In the genomic region with DNA sequence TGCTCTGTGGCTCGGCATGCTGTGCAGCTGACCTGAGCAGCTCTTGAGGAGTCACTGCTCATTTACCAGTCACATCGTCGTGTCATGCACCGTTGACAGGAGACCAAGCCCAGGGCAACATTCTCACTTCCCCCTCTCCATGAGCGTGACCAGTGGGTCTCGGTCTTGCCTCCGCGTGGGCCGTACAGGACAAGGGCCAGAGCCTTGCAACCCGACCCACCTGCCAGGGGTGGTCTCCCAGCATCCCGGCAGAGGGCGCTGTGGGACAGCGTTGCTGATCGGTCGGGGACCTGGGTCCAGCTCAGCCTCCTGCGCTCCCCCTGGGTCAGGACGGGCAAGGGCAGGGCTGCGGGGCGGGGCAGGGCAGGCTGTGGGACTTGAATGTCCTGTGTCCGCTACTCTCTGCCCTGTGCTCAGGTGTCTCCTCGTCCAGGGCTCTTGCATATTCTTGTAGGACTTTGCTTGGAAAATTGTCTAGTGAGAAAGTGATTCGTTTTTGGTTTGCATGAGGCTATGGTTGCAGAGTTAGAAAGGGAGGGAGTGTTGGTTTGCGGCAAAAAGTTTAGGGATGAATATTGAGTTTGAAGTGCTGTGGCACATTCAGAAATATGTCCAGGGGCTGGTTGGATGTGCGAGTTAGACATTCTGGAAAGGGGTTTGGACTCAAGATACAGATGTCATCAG, we compare ENCODE assay signal across 8 cellular contexts. TPM values are rescaled to one million over a fixed set of nuclear protein-coding genes. Genes with fewer than 3 reads are reported as not detected.
A peak's percentile ranks its signal among the peaks of the same experiment; 100 is the strongest.
DNase-seq lines count a peak whose midpoint lies in the region; ATAC-seq and TF ChIP-seq lines count a peak whose summit lies in the region.

No MANE protein-coding gene starts in this region.

- TF ChIP-seq CTCF in GM12801 (IDR thresholded peaks at IDR 0.05; ENCODE audit: extremely low read depth, insufficient read length), result peak; percentile 4
- peak; percentile 84 to 94 (median 92) for TF ChIP-seq CTCF in sigmoid colon (IDR thresholded peaks at IDR 0.05)

- CTCF ChIA-PET in HEK293T (lab: Yijun Ruan, JAX), result interaction anchor here (0.6 to 2.8 kb wide), 16 partner anchors 9 to 439 kb away, joined by 3 to 12 read pairs (median 4); a partner anchor contains a TSS

- no peak for TF ChIP-seq EP300 in sigmoid colon (IDR thresholded peaks at IDR 0.05)

- H3K4me1 ChIP-seq in adipocyte (ENCODE audit: control insufficient read depth, insufficient read depth, low read length) (peaks cover 7% of the 10 kb centered on the region), right cardiac atrium (ENCODE audit: control insufficient read depth, insufficient read depth, low read length) (no peaks in the 10 kb centered on the region), sigmoid colon (peaks cover 0 to 10% (median 3%) of the 10 kb centered on the region in 4 donors)

- H3K9ac ChIP-seq in adipocyte (ENCODE audit: low read length), result no peak overlapping the region

- H3K27me3 ChIP-seq in adipocyte (replicated peaks; ENCODE audit: control insufficient read depth, insufficient read depth, low read length), result no peaks in the 10 kb centered on the region
- no peaks in the 10 kb centered on the region for H3K27me3 ChIP-seq in right cardiac atrium (ENCODE audit: control insufficient read depth, insufficient read depth)
- H3K27me3 ChIP-seq in sigmoid colon, result no peaks in the 10 kb centered on the region

- DNase-seq in HEK293T (ENCODE audit: extremely low spot score) (peak; percentile 90), NCI-H1048 (lab: John Stamatoyannopoulos, UW) (peak; percentile 43), T-helper 1 cell (peak; percentile 59 to 80 (median 74)), adipocyte (ENCODE audit: low read depth) (peak; percentile 93), right cardiac atrium (peak; percentile 89 to 96 (median 94)), sigmoid colon (peak; percentile 92), NCI-H2171 treated with DMSO at 0.1 percent for 48 hours (lab: John Stamatoyannopoulos, UW) (no peak)

- intact Hi-C loops in right cardiac atrium (cut with DNase I), result loop anchor here (5.0 to 10.0 kb wide), 4 partner anchors 140 to 232 kb away; no protein-coding TSS in a partner anchor
- intact Hi-C loops in sigmoid colon (cut with DNase I), result loop anchor here (2.0 kb wide), 2 partner anchors 230 to 994 kb away; no protein-coding TSS in a partner anchor

- 10% methylated on average over 24 of the region's 24 CpGs for WGBS in right cardiac atrium
- 6 to 11% methylated on average over 24 of the region's 24 CpGs for WGBS in sigmoid colon, 2 donors

- no peak for TF ChIP-seq POLR2A in sigmoid colon (IDR thresholded peaks at IDR 0.05)

- H3K27ac ChIP-seq in right cardiac atrium (ENCODE audit: low read length) (no peak overlapping the region), sigmoid colon (no peak overlapping the region)

- H3K36me3 ChIP-seq in adipocyte (ENCODE audit: control insufficient read depth, insufficient read depth, low read length, severe bottlenecking), result peaks cover 18% of the 10 kb centered on the region
- H3K36me3 ChIP-seq in sigmoid colon, result peaks cover 7 to 22% (median 11%) of the 10 kb centered on the region in 4 donors

- POLR2A ChIA-PET in HEK293T (lab: Yijun Ruan, JAX), result interaction anchor here (1.0 to 1.8 kb wide), 3 partner anchors 16 to 228 kb away, joined by 4 to 21 read pairs (median 4); a partner anchor contains a TSS

- H3K4me3 ChIP-seq in adipocyte (ENCODE audit: low read length) (no peak overlapping the region), right cardiac atrium (ENCODE audit: low read length) (no peak overlapping the region), sigmoid colon (peak overlapping the region in 1 of 4 donors; percentile 8)

- ATAC-seq in right cardiac atrium, result peak; percentile 91 to 95

- H3K9me3 ChIP-seq in adipocyte (ENCODE audit: control insufficient read depth, low read length) (no peaks in the 10 kb centered on the region), right cardiac atrium (ENCODE audit: control insufficient read depth, low read length) (no peaks in the 10 kb centered on the region), sigmoid colon (no peaks in the 10 kb centered on the region)

TF ChIP-seq in HEK293T, 16 proteins besides CTCF, POLR2A, EP300 and RAD21:
- TF ChIP-seq NFRKB (IDR thresholded peaks at IDR 0.05), result no peak
- no peak for TF ChIP-seq FOXK2 (IDR thresholded peaks at IDR 0.05)

RNA-seq across cellular contexts. Expression of a gene that starts 16.2 kb away (rescaled TPM):
- total RNA-seq in right cardiac atrium, result 100 to 1,000 TPM; 657 to 718 (median 693) TPM
- polyA plus RNA-seq in right cardiac atrium, result 266 TPM
- total RNA-seq in sigmoid colon, result 100 to 1,000 TPM; 425 to 581 (median 497) TPM
- polyA plus RNA-seq in sigmoid colon, result 100 to 1,000 TPM; 301 to 409 (median 326) TPM

RNA-seq across cellular contexts. Expression of a gene that starts 41.5 kb away (rescaled TPM):
- total RNA-seq in right cardiac atrium (10 to 100 TPM; 26.0 to 29.8 (median 28.1) TPM), sigmoid colon (10 to 100 TPM; 11.6 to 18.4 (median 15.7) TPM)
- polyA plus RNA-seq in right cardiac atrium (14.1 TPM), sigmoid colon (10 to 100 TPM; 15.3 to 18.4 (median 15.6) TPM)
